ENCODE assay signal across 3 cellular contexts in genomic region chr1:222557148-222557547, GRCh38.
A peak's percentile ranks its signal among the peaks of the same experiment; 100 is the strongest.
TF ChIP-seq lines count a peak whose summit lies in the region.

No MANE protein-coding gene starts in this region.

TF ChIP-seq in SK-N-SH, 30 proteins besides CTCF, POLR2A, EP300 and RAD21:
- TF ChIP-seq, protein P1, sequence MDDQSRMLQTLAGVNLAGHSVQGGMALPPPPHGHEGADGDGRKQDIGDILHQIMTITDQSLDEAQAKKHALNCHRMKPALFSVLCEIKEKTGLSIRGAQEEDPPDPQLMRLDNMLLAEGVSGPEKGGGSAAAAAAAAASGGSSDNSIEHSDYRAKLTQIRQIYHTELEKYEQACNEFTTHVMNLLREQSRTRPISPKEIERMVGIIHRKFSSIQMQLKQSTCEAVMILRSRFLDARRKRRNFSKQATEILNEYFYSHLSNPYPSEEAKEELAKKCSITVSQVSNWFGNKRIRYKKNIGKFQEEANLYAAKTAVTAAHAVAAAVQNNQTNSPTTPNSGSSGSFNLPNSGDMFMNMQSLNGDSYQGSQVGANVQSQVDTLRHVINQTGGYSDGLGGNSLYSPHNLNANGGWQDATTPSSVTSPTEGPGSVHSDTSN (IDR thresholded peaks at IDR 0.05), result no peak
- TF ChIP-seq NFIC (IDR thresholded peaks at IDR 0.05; ENCODE audit: borderline replicate concordance), result 0 out of 2 replicates have a peak, but pooled peaks have one; percentile 26

TF ChIP-seq in SK-N-SH treated with all-trans-retinoic acid at 6 μM for 48 hours, 23 proteins besides CTCF, POLR2A, EP300 and RAD21:
- TF ChIP-seq GLIS3 (CRISPR knock-in tag; IDR thresholded peaks at IDR 0.05), result no peak
- TF ChIP-seq SNAI2 (CRISPR knock-in tag; IDR thresholded peaks at IDR 0.05), result no peak
- no peak for TF ChIP-seq TOX (CRISPR knock-in tag; IDR thresholded peaks at IDR 0.05; ENCODE audit: borderline replicate concordance)
- no peak for TF ChIP-seq CREB5 (CRISPR knock-in tag; IDR thresholded peaks at IDR 0.05; ENCODE audit: low read depth)
- TF ChIP-seq CSRNP3 (CRISPR knock-in tag; IDR thresholded peaks at IDR 0.05), result no peak
- no peak for TF ChIP-seq ZFP30 (CRISPR knock-in tag; IDR thresholded peaks at IDR 0.05)
- no peak for TF ChIP-seq PPARA (CRISPR knock-in tag; IDR thresholded peaks at IDR 0.05; ENCODE audit: borderline replicate concordance)
- no peak for TF ChIP-seq POU6F1 (CRISPR knock-in tag; IDR thresholded peaks at IDR 0.05; ENCODE audit: borderline replicate concordance, low read depth)
- TF ChIP-seq ZNF565 (CRISPR knock-in tag; conservative IDR thresholded peaks at IDR 0.05; ENCODE audit: low read depth), result no peak
- no peak for TF ChIP-seq ZC3H10 (CRISPR knock-in tag; IDR thresholded peaks at IDR 0.05)
- TF ChIP-seq ARNTL (CRISPR knock-in tag; IDR thresholded peaks at IDR 0.05; ENCODE audit: borderline replicate concordance, low read depth), result no peak
- TF ChIP-seq BACH2 (CRISPR knock-in tag; IDR thresholded peaks at IDR 0.05; ENCODE audit: borderline replicate concordance), result no peak
- TF ChIP-seq ISL1 (CRISPR knock-in tag; IDR thresholded peaks at IDR 0.05), result no peak
- no peak for TF ChIP-seq TCF4 (CRISPR knock-in tag; IDR thresholded peaks at IDR 0.05; ENCODE audit: borderline replicate concordance)

TF ChIP-seq in K562, 482 proteins besides CTCF, POLR2A, EP300 and RAD21:
- TF ChIP-seq RNF219 (CRISPR knock-in tag; IDR thresholded peaks at IDR 0.05), result no peak
- peak; percentile 71 for TF ChIP-seq NFIC (IDR thresholded peaks at IDR 0.05)
